ENCODE assay signal across 11 cellular contexts in genomic region chr12:72570601-72571000, GRCh38.
A peak's percentile ranks its signal among the peaks of the same experiment; 100 is the strongest.
DNase-seq lines count a peak whose midpoint lies in the region; ATAC-seq, FAIRE-seq and TF ChIP-seq lines count a peak whose summit lies in the region.
"Had no signal": no experiment of that assay in that cellular context is flagged by ENCODE, and none has a peak within 500 bp of the region (broad histone marks: within the 10 kb centered on the region; RNA-seq: fewer than 3 reads in every experiment).

No MANE protein-coding gene starts in this region.

- TF ChIP-seq RAD21 in GM12878 (IDR thresholded peaks at IDR 0.05; ENCODE audit: insufficient read depth, low read depth, low read length) = peak; percentile 80

- CTCF ChIA-PET in GM12878 (lab: Yijun Ruan, JAX) = interaction anchor here (0.6 to 1.0 kb wide), 3 partner anchors 14 to 817 kb away, joined by 3 to 4 read pairs (median 3); no protein-coding TSS in a partner anchor

- FAIRE-seq in GM12878 (lab: Jason Lieb, UNC) = no peak

- no peaks in the 10 kb centered on the region for H3K27me3 Mint-ChIP-seq in progenitor cell of endocrine pancreas
- H3K27me3 Mint-ChIP-seq: activated naive CD8-positive, alpha-beta T cell treated with anti-CD3 and anti-CD28 coated beads, Interleukin-2, amount 10 ng/mL, durations not matched to agents 7 days and 5 days had no signal

- TF ChIP-seq POLR2A in GM12878 (IDR thresholded peaks at IDR 0.05; ENCODE audit: low read depth, low read length) = no peak

- 33% methylated on average over 7 of the region's 7 CpGs for WGBS in GM12878 (ENCODE audit: insufficient coverage, insufficient replicate concordance, low lambda C conversion rate, missing lambda C conversion rate)

- H2AFZ ChIP-seq in KMS-11 (ENCODE audit: low read depth) (no peak overlapping the region), GM12878 (ENCODE audit: control insufficient read depth, low read depth, low read length) (no peak overlapping the region)

- no peak overlapping the region for H3K9ac ChIP-seq in KMS-11
- no peak overlapping the region for H3K9ac ChIP-seq in GM12878 (ENCODE audit: control insufficient read depth, insufficient read depth, low read length)

- SMC1A ChIA-PET in GM12878 (lab: Charles Lee; ENCODE audit: uncharacterized antibody, unreplicated experiment) = interaction anchor here (0.7 kb wide), 1 partner anchor 1225 kb away, joined by 3 read pairs; no protein-coding TSS in a partner anchor

- H3K4me3 ChIP-seq in KMS-11 (IDR thresholded peaks at IDR 0.05; ENCODE audit: insufficient read depth, low read depth, low read length) (no peak overlapping the region), GM12878 (no peak overlapping the region)
- H3K4me3 ChIP-seq: MG63 had no signal

- no peak overlapping the region for H3K4me3 Mint-ChIP-seq in progenitor cell of endocrine pancreas (ENCODE audit: low read depth)
- H3K4me3 Mint-ChIP-seq: activated naive CD8-positive, alpha-beta T cell treated with anti-CD3 and anti-CD28 coated beads, Interleukin-2, amount 10 ng/mL, durations not matched to agents 7 days and 5 days had no signal

- H3K79me2 ChIP-seq in KMS-11 (ENCODE audit: insufficient read depth, low read depth) = no peaks in the 10 kb centered on the region
- no peaks in the 10 kb centered on the region for H3K79me2 ChIP-seq in GM12878 (ENCODE audit: control insufficient read depth, insufficient read depth, low read length)

- POLR2A ChIA-PET in GM12878 (lab: Charles Lee) = no interaction called here

- H3K27me3 ChIP-seq in KMS-11 (ENCODE audit: insufficient read depth, low read depth) (no peaks in the 10 kb centered on the region), GM12878 (replicated peaks in 1 of 2; ENCODE audit: control insufficient read depth in 2 of 2, insufficient read depth in 2 of 2, low read length in 1 of 2) (no peaks in the 10 kb centered on the region)
- H3K27me3 ChIP-seq: MG63 had no signal

- no peaks in the 10 kb centered on the region for H3K4me1 Mint-ChIP-seq in progenitor cell of endocrine pancreas (ENCODE audit: low read depth)
- H3K4me1 Mint-ChIP-seq: activated naive CD8-positive, alpha-beta T cell treated with anti-CD3 and anti-CD28 coated beads, Interleukin-2, amount 10 ng/mL, durations not matched to agents 7 days and 5 days had no signal

- H3K36me3 Mint-ChIP-seq in progenitor cell of endocrine pancreas (ENCODE audit: insufficient read depth) = no peaks in the 10 kb centered on the region
- H3K36me3 Mint-ChIP-seq: activated naive CD8-positive, alpha-beta T cell treated with anti-CD3 and anti-CD28 coated beads, Interleukin-2, amount 10 ng/mL, durations not matched to agents 7 days and 5 days had no signal

- H4K20me1 ChIP-seq in KMS-11 (ENCODE audit: insufficient read depth) = no peaks in the 10 kb centered on the region
- H4K20me1 ChIP-seq in GM12878 (ENCODE audit: control insufficient read depth, insufficient read depth) = no peaks in the 10 kb centered on the region

- intact Hi-C loops in GM12878 (cut with micrococcal nuclease; ENCODE audit: unreplicated experiment) (no loop called here), Right ventricle myocardium superior (cut with DNase I) (no loop called here)

- no peaks in the 10 kb centered on the region for H3K9me3 Mint-ChIP-seq in progenitor cell of endocrine pancreas (ENCODE audit: low read depth)
- H3K9me3 Mint-ChIP-seq: activated naive CD8-positive, alpha-beta T cell treated with anti-CD3 and anti-CD28 coated beads, Interleukin-2, amount 10 ng/mL, durations not matched to agents 7 days and 5 days had no signal

- TF ChIP-seq EP300 in GM12878 (IDR thresholded peaks at IDR 0.05; ENCODE audit: borderline replicate concordance in 1 of 2, control insufficient read depth in 1 of 2, low read depth in 2 of 2, low read length in 2 of 2) = no peak

- ATAC-seq in GM12878 (peak; percentile 71), Right ventricle myocardium superior (ENCODE audit: poor library complexity) (no peak)

- H3K4me1 ChIP-seq in KMS-11 (ENCODE audit: low read depth, poor library complexity, severe bottlenecking) (no peaks in the 10 kb centered on the region), GM12878 (ENCODE audit: control insufficient read depth, insufficient read depth, low read length) (no peaks in the 10 kb centered on the region)

- H3K27ac Mint-ChIP-seq in progenitor cell of endocrine pancreas = no peak overlapping the region
- H3K27ac Mint-ChIP-seq: activated naive CD8-positive, alpha-beta T cell treated with anti-CD3 and anti-CD28 coated beads, Interleukin-2, amount 10 ng/mL, durations not matched to agents 7 days and 5 days had no signal

- H3K4me2 ChIP-seq in KMS-11 = no peak overlapping the region
- no peak overlapping the region for H3K4me2 ChIP-seq in GM12878 (ENCODE audit: control insufficient read depth, insufficient read depth)

- H3K9me3 ChIP-seq in GM12878 (replicated peaks; ENCODE audit: control insufficient read depth, insufficient read depth, low read length) = no peaks in the 10 kb centered on the region
- H3K9me3 ChIP-seq: MG63 had no signal

- in situ Hi-C loops in GM12878 (cut with MboI) = no loop called here

- BruUV-seq in GM12878 (replicated peaks; lab: Mats Ljungman, UMichigan) = no TSS peak

- TF ChIP-seq CTCF in KMS-11 (conservative IDR thresholded peaks at IDR 0.05; ENCODE audit: low read depth, low read length) (peak; percentile 44), GM12878 (IDR thresholded peaks at IDR 0.05 in 2 of 3, conservative IDR thresholded peaks at IDR 0.05 in 1 of 3; ENCODE audit: control insufficient read depth in 2 of 3, extremely low read depth in 1 of 3, insufficient read depth in 1 of 3, low read depth in 3 of 3, low read length in 3 of 3) (peak; percentile 31 to 45 (median 41); a peak in 4 of 6 replicates), progenitor cell of endocrine pancreas (IDR thresholded peaks at IDR 0.05; ENCODE audit: unreplicated experiment) (peak; percentile 54)

- H3K27ac ChIP-seq in KMS-11 = no peak overlapping the region
- H3K27ac ChIP-seq in GM12878 (ENCODE audit: control insufficient read depth, insufficient read depth) = no peak overlapping the region

- DNase-seq in NCI-H1436 (lab: John Stamatoyannopoulos, UW) (peak; percentile 2), NCI-H1436 treated with DMSO at 0.1 percent for 48 hours (lab: John Stamatoyannopoulos, UW) (no peak), GM12878 (ENCODE audit: low read depth, low spot score) (no peak), progenitor cell of endocrine pancreas (ENCODE audit: low spot score, unreplicated experiment) (no peak), AG08396 (ENCODE audit: low spot score) (no peak), Right ventricle myocardium superior (no peak)
- no peak for DNase-seq in effector CD8-positive, alpha-beta T cell (lab: John Stamatoyannopoulos, UW)
- DNase-seq: activated naive CD8-positive, alpha-beta T cell treated with anti-CD3 and anti-CD28 coated beads, Interleukin-2, amount 10 ng/mL, durations not matched to agents 7 days and 5 days; MG63; midbrain had no signal

- H3K36me3 ChIP-seq in KMS-11 (ENCODE audit: insufficient read depth) (no peaks in the 10 kb centered on the region), GM12878 (ENCODE audit: control insufficient read depth in 2 of 2, insufficient read depth in 2 of 2, low read length in 1 of 2) (no peaks in the 10 kb centered on the region)
- H3K36me3 ChIP-seq: MG63 had no signal

- RAD21 ChIA-PET in GM12878 (lab: Charles Lee; ENCODE audit: unreplicated experiment) = no interaction called here

TF ChIP-seq in GM12878, 131 proteins besides CTCF, POLR2A, EP300 and RAD21:
- TF ChIP-seq ZNF687 (IDR thresholded peaks at IDR 0.05) (no peak), SMC3 (IDR thresholded peaks at IDR 0.05; ENCODE audit: borderline replicate concordance, low read length) (peak; percentile 46; the same call in 1 of the 2 replicates), SREBF2 (IDR thresholded peaks at IDR 0.05; ENCODE audit: low read length) (no peak), NRF1 (conservative IDR thresholded peaks at IDR 0.05; ENCODE audit: low read depth, low read length) (no peak), SREBF1 (IDR thresholded peaks at IDR 0.05; ENCODE audit: low read length) (no peak), JUNB (IDR thresholded peaks at IDR 0.05) (no peak), ZNF622 (IDR thresholded peaks at IDR 0.05) (no peak)
